In genomic region chr2:69798466-69798908, GRCh38 we compare ENCODE assay signal across 8 cellular contexts. TPM values are rescaled to one million over a fixed set of nuclear protein-coding genes. Genes with fewer than 3 reads are reported as not detected.
DNase-seq lines count a peak whose midpoint lies in the region; ATAC-seq, FAIRE-seq and TF ChIP-seq lines count a peak whose summit lies in the region.

No MANE protein-coding gene starts in this region.

- H3K27ac ChIP-seq in ACC112 (ENCODE audit: low read depth, low read length) (peak overlapping the region; percentile 51; the same call in 1 of the 2 replicates), K562 (ENCODE audit: extremely low read depth, low read depth, low read length) (peak overlapping the region; percentile 53; the same call in 1 of the 3 replicates)

- peak overlapping the region; percentile 79 for H2AFZ ChIP-seq in ACC112 (ENCODE audit: low read length, unreplicated experiment)
- 0 out of 2 replicates have a peak overlapping the region, but pooled peaks have one; percentile 46 for H2AFZ ChIP-seq in K562 (ENCODE audit: low read depth, low read length)

- H3K27me3 ChIP-seq in ACC112 (ENCODE audit: insufficient read depth, low read length): no peaks in the 10 kb centered on the region
- H3K27me3 ChIP-seq in K562 (ENCODE audit: control insufficient read depth in 2 of 2, insufficient read depth in 2 of 2, low read length in 2 of 2): no peaks in the 10 kb centered on the region; a peak in 1 of 5 replicates

- intact Hi-C loops in K562 (cut with micrococcal nuclease): loop anchor here (5.0 kb wide), 2 partner anchors 56 to 241 kb away; partner anchors contain the start of gene ANXA4
- intact Hi-C loops in activated CD4-positive, alpha-beta memory T cell treated with anti-CD3 and anti-CD28 coated beads for 36 hours (cut with micrococcal nuclease): no loop called here

- H3K79me2 ChIP-seq in ACC112 (ENCODE audit: control insufficient read depth, insufficient read depth, low read length, unreplicated experiment): no peaks in the 10 kb centered on the region
- no peaks in the 10 kb centered on the region for H3K79me2 ChIP-seq in K562 (ENCODE audit: control insufficient read depth, insufficient read depth, low read length)

- H3K9ac ChIP-seq in K562 (ENCODE audit: insufficient read depth in 1 of 2, low read depth in 2 of 2, low read length in 2 of 2): peak overlapping the region in 1 of 2 experiments; percentile 42; a peak in 3 of 4 replicates

- no peak overlapping the region for H3K4me3 Mint-ChIP-seq in activated CD4-positive, alpha-beta memory T cell treated with anti-CD3 and anti-CD28 coated beads for 36 hours

- no peak for DNase-seq in HFF-Myc (ENCODE audit: extremely low read depth, low read depth)
- DNase-seq in K562 (ENCODE audit: extremely low read depth in 1 of 4, low spot score in 3 of 4): no peak
- DNase-seq in medulla oblongata (ENCODE audit: extremely low spot score): peak; percentile 26
- peak; percentile 28 for DNase-seq in urothelium cell line (ENCODE audit: low spot score)
- DNase-seq in activated CD4-positive, alpha-beta memory T cell treated with anti-CD3 and anti-CD28 coated beads for 36 hours: no peak
- no peak for DNase-seq in NCI-H2029 (lab: John Stamatoyannopoulos, UW)
- DNase-seq in NCI-H1105 treated with DMSO at 0.1 percent for 48 hours (lab: John Stamatoyannopoulos, UW): no peak

- no peaks in the 10 kb centered on the region for H3K9me3 ChIP-seq in K562 (replicated peaks; ENCODE audit: control insufficient read depth, insufficient read depth, low read depth, low read length)

- peaks cover 4% of the 10 kb centered on the region for H3K4me1 Mint-ChIP-seq in activated CD4-positive, alpha-beta memory T cell treated with anti-CD3 and anti-CD28 coated beads for 36 hours (ENCODE audit: low read depth)

- 3% methylated on average over 7 of the region's 7 CpGs for WGBS in K562 (ENCODE audit: insufficient coverage, low coverage, missing lambda C conversion rate)

- no peak for TF ChIP-seq RAD21 in K562 (CRISPR knock-in tag; conservative IDR thresholded peaks at IDR 0.05 in 1 of 2, IDR thresholded peaks at IDR 0.05 in 1 of 2)

- TF ChIP-seq EP300 in K562 (IDR thresholded peaks at IDR 0.05; ENCODE audit: low read length): no peak

- H3K27ac Mint-ChIP-seq in activated CD4-positive, alpha-beta memory T cell treated with anti-CD3 and anti-CD28 coated beads for 36 hours: no peak overlapping the region

- H3K36me3 ChIP-seq in ACC112 (ENCODE audit: insufficient read depth, low read length) (no peaks in the 10 kb centered on the region), K562 (ENCODE audit: control insufficient read depth, insufficient read depth, low read length) (no peaks in the 10 kb centered on the region)

- peak overlapping the region; percentile 86 for H3K4me2 ChIP-seq in K562 (ENCODE audit: insufficient read depth, low read length)

- no peak for TF ChIP-seq POLR2A in K562 (conservative IDR thresholded peaks at IDR 0.05)

- no peaks in the 10 kb centered on the region for H3K9me1 ChIP-seq in K562 (ENCODE audit: control insufficient read depth, insufficient read depth, low read length)

- peaks cover under 1% of the 10 kb centered on the region for H3K36me3 Mint-ChIP-seq in activated CD4-positive, alpha-beta memory T cell treated with anti-CD3 and anti-CD28 coated beads for 36 hours

- H3K4me1 ChIP-seq in ACC112 (ENCODE audit: control insufficient read depth, insufficient read depth, low read length, unreplicated experiment) (peaks cover 23% of the 10 kb centered on the region), K562 (replicated peaks in 1 of 2; ENCODE audit: control insufficient read depth in 2 of 2, insufficient read depth in 2 of 2, low read length in 2 of 2) (peaks cover 3 to 23% of the 10 kb centered on the region in 2 experiments; a peak in 4 of 5 replicates)

- no TSS peak for BruUV-seq in K562 (replicated peaks; lab: Mats Ljungman, UMichigan)

- no peak for TF ChIP-seq CTCF in HFF-Myc (IDR thresholded peaks at IDR 0.05; ENCODE audit: low read depth, low read length, missing control alignments)
- TF ChIP-seq CTCF in K562 (IDR thresholded peaks at IDR 0.05 in 2 of 3, conservative IDR thresholded peaks at IDR 0.05 in 1 of 3; ENCODE audit: insufficient read depth in 2 of 3, low read depth in 1 of 3, low read length in 3 of 3): no peak

- peaks cover 14% of the 10 kb centered on the region for H4K20me1 ChIP-seq in K562 (replicated peaks; ENCODE audit: control insufficient read depth, insufficient read depth, low read length)

- CTCF ChIA-PET in K562 (lab: Yijun Ruan, JAX; ENCODE audit: low intra/inter-chr PET ratio): no interaction called here
- CTCF ChIA-PET in activated CD4-positive, alpha-beta memory T cell treated with anti-CD3 and anti-CD28 coated beads for 36 hours (lab: Charles Lee): interaction anchor here (1.9 kb wide), 1 partner anchor 73 kb away, joined by 17 read pairs; no protein-coding TSS in a partner anchor

- FAIRE-seq in K562 (lab: Jason Lieb, UNC): no peak
- FAIRE-seq in urothelium cell line (lab: Jason Lieb, UNC): no peak

- H3K27me3 Mint-ChIP-seq in activated CD4-positive, alpha-beta memory T cell treated with anti-CD3 and anti-CD28 coated beads for 36 hours: no peaks in the 10 kb centered on the region

- peak overlapping the region; percentile 75 for H3K4me3 ChIP-seq in ACC112 (ENCODE audit: low read depth, low read length)
- H3K4me3 ChIP-seq in HFF-Myc (replicated peaks; ENCODE audit: low read depth, low read length): peak overlapping the region; percentile 19
- H3K4me3 ChIP-seq in K562: peak overlapping the region; percentile 30

- H3K9me3 Mint-ChIP-seq in activated CD4-positive, alpha-beta memory T cell treated with anti-CD3 and anti-CD28 coated beads for 36 hours: no peaks in the 10 kb centered on the region

- POLR2A ChIA-PET in K562 (lab: Yijun Ruan, JAX): interaction anchor here (0.6 to 2.7 kb wide), 8 partner anchors 11 to 327 kb away, joined by 3 to 16 read pairs (median 6); partner anchors contain the start of gene GMCL1
- POLR2A ChIA-PET in activated CD4-positive, alpha-beta memory T cell treated with anti-CD3 and anti-CD28 coated beads for 36 hours (lab: Charles Lee): no interaction called here

- in situ Hi-C loops in K562 (cut with MboI): loop anchor here (5.0 kb wide), 1 partner anchor 56 kb away; the partner anchor contains the start of gene ANXA4

- ATAC-seq in K562: peak; percentile 16

TF ChIP-seq in K562, 482 proteins besides CTCF, POLR2A, EP300 and RAD21 (continues in another document):
- TF ChIP-seq ZNF436 (CRISPR knock-in tag; IDR thresholded peaks at IDR 0.05): 0 out of 2 replicates have a peak, but pooled peaks have one; percentile 3
- peak; percentile 21 for TF ChIP-seq ARHGAP35 (IDR thresholded peaks at IDR 0.05; ENCODE audit: partially characterized antibody)
- no peak for TF ChIP-seq CTBP1 (IDR thresholded peaks at IDR 0.05; ENCODE audit: borderline replicate concordance)
- 0 out of 2 replicates have a peak, but pooled peaks have one; percentile 35 for TF ChIP-seq TFAP4 (CRISPR knock-in tag; IDR thresholded peaks at IDR 0.05; ENCODE audit: borderline replicate concordance)

RNA-seq across cellular contexts. Expression of gene GMCL1, which starts 31.0 kb away (rescaled TPM):
- 10.8 and 41.5 TPM in 2 replicates for total RNA-seq in K562 (2011; cell fraction: chromatin; rRNA removed; ENCODE audit: low replicate concordance)
- 5.8 and 8.2 TPM in 2 replicates for total RNA-seq in K562 (2011; cell fraction: nucleolus; rRNA removed)
- 15.5 and 33.4 TPM in 2 replicates for total RNA-seq in K562 (2011; cell fraction: nucleoplasm; rRNA removed)
- 15.2 and 20.9 TPM in 2 replicates for total RNA-seq in K562 (2014; rRNA removed)
- 20.0 and 21.8 TPM in 2 replicates for total RNA-seq in K562 (2014; rRNA removed; fragmentation: Illumina TruSeq; extraction: Trizol)
- 13.4 and 15.0 TPM in 2 replicates for total RNA-seq in K562 (2015; rRNA removed; fragmentation: Illumina TruSeq; extraction: Trizol)
- 18.6 and 18.7 TPM in 2 replicates for total RNA-seq in K562 (2021)
- polyA plus RNA-seq in K562 (2011; rRNA removed): 19.3 and 27.3 TPM in 2 replicates
- 6.4 and 14.0 TPM in 2 replicates for polyA plus RNA-seq in K562 (2011; cell fraction: cytosol; rRNA removed)
- 5.9 and 9.6 TPM in 2 replicates for polyA plus RNA-seq in K562 (2011; cell fraction: nucleus; rRNA removed)
- polyA plus RNA-seq in K562 (2012): 14.6 and 16.4 TPM in 2 replicates
- polyA plus RNA-seq in K562 (2014; fragmentation: Illumina TruSeq; extraction: Trizol): 21.3 and 26.2 TPM in 2 replicates
- polyA plus RNA-seq in K562 (2014; fragmentation: Nextera tagmentation; extraction: Ambion mirVana): 1 to 10 TPM; 7.0 to 8.1 TPM
- polyA plus RNA-seq in K562 (2014; rRNA removed): 15.4 and 18.1 TPM in 2 replicates
- polyA minus RNA-seq in K562 (2011; rRNA and poly(A)+ RNA removed): 20.2 and 29.6 TPM in 2 replicates
- polyA minus RNA-seq in K562 (2011; cell fraction: cytosol; rRNA and poly(A)+ RNA removed): 7.8 and 13.7 TPM in 2 replicates
- 5.1 TPM in 2 replicates for polyA minus RNA-seq in K562 (2011; cell fraction: nucleus; rRNA and poly(A)+ RNA removed)
- total RNA-seq in activated CD4-positive, alpha-beta memory T cell treated with anti-CD3 and anti-CD28 coated beads for 36 hours: 10 to 100 TPM; 20.6 to 22.1 TPM

RNA-seq across cellular contexts. Expression of gene ANXA4, which starts 56.6 kb away (rescaled TPM):
- 15.5 and 15.8 TPM in 2 replicates for total RNA-seq in K562 (2011; cell fraction: chromatin; rRNA removed; ENCODE audit: low replicate concordance)
- 8.4 and 9.0 TPM in 2 replicates for total RNA-seq in K562 (2011; cell fraction: nucleolus; rRNA removed)
- 12.1 and 16.6 TPM in 2 replicates for total RNA-seq in K562 (2011; cell fraction: nucleoplasm; rRNA removed)
- 7.5 and 10.9 TPM in 2 replicates for total RNA-seq in K562 (2014; rRNA removed)
- total RNA-seq in K562 (2014; rRNA removed; fragmentation: Illumina TruSeq; extraction: Trizol): 3.0 and 3.7 TPM in 2 replicates
- 2.9 and 3.4 TPM in 2 replicates for total RNA-seq in K562 (2015; rRNA removed; fragmentation: Illumina TruSeq; extraction: Trizol)
- 11.8 and 12.7 TPM in 2 replicates for total RNA-seq in K562 (2021)
- polyA plus RNA-seq in K562 (2011; rRNA removed): 9.5 and 11.7 TPM in 2 replicates
- 9.1 and 15.4 TPM in 2 replicates for polyA plus RNA-seq in K562 (2011; cell fraction: cytosol; rRNA removed)
- polyA plus RNA-seq in K562 (2011; cell fraction: nucleus; rRNA removed): 7.3 and 16.5 TPM in 2 replicates
- polyA plus RNA-seq in K562 (2012): 16.0 and 34.4 TPM in 2 replicates
- polyA plus RNA-seq in K562 (2014; fragmentation: Illumina TruSeq; extraction: Trizol): 13.6 and 16.1 TPM in 2 replicates
- polyA plus RNA-seq in K562 (2014; fragmentation: Nextera tagmentation; extraction: Ambion mirVana): 10 to 100 TPM; 11.6 to 13.2 TPM
- 10.2 and 10.9 TPM in 2 replicates for polyA plus RNA-seq in K562 (2014; rRNA removed)
- 7.3 and 14.4 TPM in 2 replicates for polyA minus RNA-seq in K562 (2011; rRNA and poly(A)+ RNA removed)
- polyA minus RNA-seq in K562 (2011; cell fraction: cytosol; rRNA and poly(A)+ RNA removed): 5.4 and 8.7 TPM in 2 replicates
- 5.4 and 10.0 TPM in 2 replicates for polyA minus RNA-seq in K562 (2011; cell fraction: nucleus; rRNA and poly(A)+ RNA removed)
- total RNA-seq in activated CD4-positive, alpha-beta memory T cell treated with anti-CD3 and anti-CD28 coated beads for 36 hours: 10 to 100 TPM; 41.3 to 43.2 TPM

Comparison
In these comparisons a context has a peak if more than half of its experiments do, and no peak if none do; other contexts are left out.
1. H3K4me3 ChIP-seq: peak in every context shown above with its lines; median percentile 75 in ACC112; 30 in K562; 19 in HFF-Myc.
2. DNase-seq: peak in medulla oblongata (single experiment) and urothelium cell line (single experiment); none in HFF-Myc (single experiment), K562 (0 of 4), activated CD4-positive, alpha-beta memory T cell treated with anti-CD3 and anti-CD28 coated beads for 36 hours (single experiment), NCI-H2029 (single experiment) and NCI-H1105 treated with DMSO at 0.1 percent for 48 hours (single experiment).